Comparison of ENCODE assay signal across 14 cellular contexts in genomic region chr2:160473508-160474318, GRCh38. TPM values are rescaled to one million over a fixed set of nuclear protein-coding genes. Genes with fewer than 3 reads are reported as not detected.
A peak's percentile ranks its signal among the peaks of the same experiment; 100 is the strongest.
DNase-seq lines count a peak whose midpoint lies in the region; ATAC-seq, FAIRE-seq and TF ChIP-seq lines count a peak whose summit lies in the region.
"Had no signal": no experiment of that assay in that cellular context is flagged by ENCODE, and none has a peak within 500 bp of the region (broad histone marks: within the 10 kb centered on the region; RNA-seq: fewer than 3 reads in every experiment).

No MANE protein-coding gene starts in this region.

- intact Hi-C loops in HepG2 (cut with micrococcal nuclease; ENCODE audit: unreplicated experiment) (no loop called here), right lobe of liver (cut with DNase I) (no loop called here), uterus (cut with DNase I; ENCODE audit: low total_unique reads) (no loop called here)

- peaks cover 21% of the 10 kb centered on the region for H3K4me1 ChIP-seq in HepG2 (ENCODE audit: insufficient read depth, low read length)
- H3K4me1 ChIP-seq in right lobe of liver = peaks cover 0 to 5% (median 0%) of the 10 kb centered on the region in 4 donors
- peaks cover 52% of the 10 kb centered on the region for H3K4me1 ChIP-seq in hepatocyte (ENCODE audit: insufficient read depth)
- H3K4me1 ChIP-seq in uterus = no peaks in the 10 kb centered on the region
- H3K4me1 ChIP-seq: BE2C had no signal

- H3K27me3 ChIP-seq in HepG2 (ENCODE audit: control insufficient read depth in 1 of 2, insufficient read depth in 2 of 2, low read length in 2 of 2) = no peaks in the 10 kb centered on the region
- no peaks in the 10 kb centered on the region for H3K27me3 ChIP-seq in right lobe of liver
- H3K27me3 ChIP-seq in hepatocyte = no peaks in the 10 kb centered on the region
- H3K27me3 ChIP-seq in uterus = no peaks in the 10 kb centered on the region
- H3K27me3 ChIP-seq: BE2C, heart right ventricle had no signal

- peaks cover 6% of the 10 kb centered on the region for H3K36me3 Mint-ChIP-seq in activated CD4-positive, alpha-beta memory T cell treated with anti-CD3 and anti-CD28 coated beads, Interleukin-2, amount 10 ng/mL, durations not matched to agents 7 days and 5 days (ENCODE audit: low read depth)

- H3K27ac ChIP-seq in HepG2 (ENCODE audit: extremely low read length, insufficient read depth, low read length) (no peak overlapping the region), right lobe of liver (no peak overlapping the region), hepatocyte (peak overlapping the region; percentile 56), uterus (peak overlapping the region; percentile 56 to 66)

- H4K20me1 ChIP-seq in HepG2 (ENCODE audit: insufficient read depth, low read length) = peaks cover 34% of the 10 kb centered on the region; the same call in 1 of the 2 replicates
- H4K20me1 ChIP-seq in hepatocyte (ENCODE audit: insufficient read depth, poor library complexity, severe bottlenecking) = no peaks in the 10 kb centered on the region

- TF ChIP-seq EP300 in HepG2 (IDR thresholded peaks at IDR 0.05; ENCODE audit: low read depth in 2 of 2, low read length in 2 of 2) (no peak), HepG2 (CRISPR knock-in tag; IDR thresholded peaks at IDR 0.05; ENCODE audit: borderline replicate concordance) (no peak)

- H3K9me3 ChIP-seq in HepG2 (ENCODE audit: low read length) (no peaks in the 10 kb centered on the region), right lobe of liver (no peaks in the 10 kb centered on the region), hepatocyte (ENCODE audit: low read depth) (no peaks in the 10 kb centered on the region), uterus (no peaks in the 10 kb centered on the region)
- H3K9me3 ChIP-seq: BE2C, heart right ventricle, SK-N-SH had no signal

- no peaks in the 10 kb centered on the region for H3K9me3 Mint-ChIP-seq in activated CD4-positive, alpha-beta memory T cell treated with anti-CD3 and anti-CD28 coated beads, Interleukin-2, amount 10 ng/mL, durations not matched to agents 7 days and 5 days

- no peak overlapping the region for H3K4me2 ChIP-seq in HepG2 (ENCODE audit: low read depth, low read length)
- H3K4me2 ChIP-seq in hepatocyte = peak overlapping the region; percentile 43
- H3K4me2 ChIP-seq: SK-N-SH had no signal

- no peaks in the 10 kb centered on the region for H3K9me2 ChIP-seq in hepatocyte (replicated peaks; ENCODE audit: insufficient read depth)
- H3K9me2 ChIP-seq: SK-N-SH had no signal

- POLR2A ChIA-PET in HepG2 (lab: Yijun Ruan, JAX) = no interaction called here
- POLR2A ChIA-PET in activated CD4-positive, alpha-beta memory T cell treated with anti-CD3 and anti-CD28 coated beads, Interleukin-2, amount 10 ng/mL, durations not matched to agents 7 days and 5 days (lab: Charles Lee) = interaction anchor here (0.9 to 3.2 kb wide), 4 partner anchors 13 to 66 kb away, joined by 3 to 18 read pairs (median 4); partner anchors contain the start of gene RBMS1

- TF ChIP-seq POLR2A in HepG2 (IDR thresholded peaks at IDR 0.05; ENCODE audit: insufficient read depth in 1 of 2, low read depth in 2 of 2, low read length in 2 of 2) (no peak), right lobe of liver (IDR thresholded peaks at IDR 0.05) (no peak), uterus (IDR thresholded peaks at IDR 0.05) (no peak)

- TF ChIP-seq CTCF in HepG2 (CRISPR knock-in tag; IDR thresholded peaks at IDR 0.05) (no peak), right lobe of liver (IDR thresholded peaks at IDR 0.05) (no peak), hepatocyte (IDR thresholded peaks at IDR 0.05; ENCODE audit: poor library complexity) (no peak), uterus (IDR thresholded peaks at IDR 0.05) (no peak)

- CTCF ChIA-PET in HepG2 (lab: Yijun Ruan, JAX; ENCODE audit: low intra/inter-chr PET ratio, low total read pairs) = no interaction called here
- CTCF ChIA-PET in activated CD4-positive, alpha-beta memory T cell treated with anti-CD3 and anti-CD28 coated beads, Interleukin-2, amount 10 ng/mL, durations not matched to agents 7 days and 5 days (lab: Charles Lee) = no interaction called here

- peak overlapping the region; percentile 48 for H3K4me3 Mint-ChIP-seq in activated CD4-positive, alpha-beta memory T cell treated with anti-CD3 and anti-CD28 coated beads, Interleukin-2, amount 10 ng/mL, durations not matched to agents 7 days and 5 days

- H3K9ac ChIP-seq in HepG2 (ENCODE audit: insufficient read depth, low read depth, low read length) = no peak overlapping the region
- H3K9ac ChIP-seq: SK-N-SH had no signal

- H3K79me2 ChIP-seq in HepG2 (ENCODE audit: insufficient read depth, low read length) (peaks cover 79% of the 10 kb centered on the region), hepatocyte (peaks cover 91% of the 10 kb centered on the region)

- FAIRE-seq in HepG2 (lab: Jason Lieb, UNC) = no peak

- H3K4me3 ChIP-seq in HepG2 (replicated peaks in 1 of 3; ENCODE audit: insufficient read depth in 1 of 3, low read depth in 2 of 3, low read length in 3 of 3) (no peak overlapping the region), right lobe of liver (no peak overlapping the region), hepatocyte (no peak overlapping the region), uterus (no peak overlapping the region)
- H3K4me3 ChIP-seq: heart right ventricle, lung had no signal

- WGBS in HepG2 (ENCODE audit: low lambda C conversion rate) = 89% methylated on average over 2 of the region's 2 CpGs
- WGBS in right lobe of liver (ENCODE audit: insufficient coverage, low coverage, low lambda C conversion rate, missing lambda C conversion rate) = 55% methylated on average over 2 of the region's 2 CpGs
- WGBS in hepatocyte (ENCODE audit: low lambda C conversion rate, missing lambda C conversion rate) = 54% methylated on average over 2 of the region's 2 CpGs

- TSS peak; percentile 5 for BruUV-seq in HepG2 (replicated peaks; lab: Mats Ljungman, UMichigan)

- in situ Hi-C loops in HepG2 (cut with HindIII; ENCODE audit: extremely low pct_ligation_motif_present, low pct_unique_long_range_greater_than_20kb) = no loop called here

- no peaks in the 10 kb centered on the region for H3K27me3 Mint-ChIP-seq in activated CD4-positive, alpha-beta memory T cell treated with anti-CD3 and anti-CD28 coated beads, Interleukin-2, amount 10 ng/mL, durations not matched to agents 7 days and 5 days
- H3K27me3 Mint-ChIP-seq: progenitor cell of endocrine pancreas had no signal

- H3K36me3 ChIP-seq in HepG2 (replicated peaks in 1 of 2; ENCODE audit: control insufficient read depth in 1 of 2, insufficient read depth in 2 of 2, low read length in 2 of 2) (no peaks in the 10 kb centered on the region), right lobe of liver (no peaks in the 10 kb centered on the region), hepatocyte (replicated peaks; ENCODE audit: insufficient read depth, low read depth) (no peaks in the 10 kb centered on the region), uterus (no peaks in the 10 kb centered on the region)
- H3K36me3 ChIP-seq: BE2C, heart right ventricle had no signal

- H3K4me1 Mint-ChIP-seq in activated CD4-positive, alpha-beta memory T cell treated with anti-CD3 and anti-CD28 coated beads, Interleukin-2, amount 10 ng/mL, durations not matched to agents 7 days and 5 days = peaks cover 56% of the 10 kb centered on the region

- ATAC-seq in HepG2 (no peak), right lobe of liver (no peak), GM21367 (IDR thresholded peaks at IDR 0.05; ENCODE audit: unreplicated experiment) (no peak)
- ATAC-seq: heart right ventricle had no signal

- no peak for TF ChIP-seq RAD21 in HepG2 (CRISPR knock-in tag; IDR thresholded peaks at IDR 0.05)

- no peak for DNase-seq in HepG2 (ENCODE audit: low spot score)
- no peak for DNase-seq in right lobe of liver
- no peak for DNase-seq in activated CD4-positive, alpha-beta memory T cell treated with anti-CD3 and anti-CD28 coated beads, Interleukin-2, amount 10 ng/mL, durations not matched to agents 7 days and 5 days
- no peak for DNase-seq in hepatocyte (ENCODE audit: low spot score)
- no peak for DNase-seq in uterus
- DNase-seq in medulla oblongata (ENCODE audit: extremely low spot score) = no peak
- DNase-seq in CD1c-positive myeloid dendritic cell (ENCODE audit: extremely low spot score) = no peak
- DNase-seq: BE2C, heart right ventricle, KG1, SK-N-SH had no signal

- H3K27ac Mint-ChIP-seq in activated CD4-positive, alpha-beta memory T cell treated with anti-CD3 and anti-CD28 coated beads, Interleukin-2, amount 10 ng/mL, durations not matched to agents 7 days and 5 days = peak overlapping the region; percentile 70
- H3K27ac Mint-ChIP-seq: progenitor cell of endocrine pancreas had no signal

- H2AFZ ChIP-seq in HepG2 (ENCODE audit: low read length) = no peak overlapping the region
- H2AFZ ChIP-seq in hepatocyte = no peak overlapping the region

RNA-seq across cellular contexts. Expression of gene RBMS1, which starts 19.9 kb away (rescaled TPM):
- total RNA-seq in HepG2 (2016; rRNA removed; fragmentation: Illumina TruSeq; extraction: Trizol) (52.1 and 55.5 TPM in 2 replicates), right lobe of liver (10 to 100 TPM in 4 of 6 experiments, 1 to 10 TPM in 2; 8.5 to 21.4 (median 14.3) TPM), hepatocyte (87.9 and 94.6 TPM in 2 replicates), uterus (100 to 1,000 TPM in 2 of 4 donors, 10 to 100 TPM in 2; 30.5 to 149 (median 88.9) TPM)
- 4.1 and 5.2 TPM in 2 replicates for total RNA-seq in HepG2 (2016; cell fraction: cytosol; rRNA removed; fragmentation: Illumina TruSeq; extraction: Trizol; ENCODE audit: low read depth)
- total RNA-seq in HepG2 (2016; cell fraction: insoluble cytoplasmic fraction; rRNA removed; fragmentation: Illumina TruSeq; extraction: Trizol) = 51.6 and 52.5 TPM in 2 replicates
- total RNA-seq in HepG2 (2016; cell fraction: membrane; rRNA removed; fragmentation: Illumina TruSeq; extraction: Trizol) = 18.5 and 21.0 TPM in 2 replicates
- 44.0 and 59.0 TPM in 2 replicates for total RNA-seq in HepG2 (2016; cell fraction: nucleus; rRNA removed; fragmentation: Illumina TruSeq; extraction: Trizol)
- polyA plus RNA-seq in HepG2 (2011; rRNA removed) (82.9 and 110 TPM in 2 replicates), hepatocyte (103 and 138 TPM in 2 replicates)
- polyA plus RNA-seq in HepG2 (2011; cell fraction: cytosol; rRNA removed) = 71.0 and 80.7 TPM in 2 replicates
- 50.6 and 54.0 TPM in 2 replicates for polyA plus RNA-seq in HepG2 (2011; cell fraction: nucleus; rRNA removed)
- 70.0 and 92.2 TPM in 2 replicates for polyA plus RNA-seq in HepG2 (2012)
- polyA plus RNA-seq in HepG2 (2016; cell fraction: cytosol; fragmentation: Illumina TruSeq; extraction: Trizol; ENCODE audit: low read depth) = 2.6 and 2.7 TPM in 2 replicates
- polyA plus RNA-seq in HepG2 (2016; cell fraction: insoluble cytoplasmic fraction; fragmentation: Illumina TruSeq; extraction: Trizol; ENCODE audit: low read depth) = 51.8 and 60.2 TPM in 2 replicates
- 10.2 and 12.3 TPM in 2 replicates for polyA plus RNA-seq in HepG2 (2016; cell fraction: membrane; fragmentation: Illumina TruSeq; extraction: Trizol; ENCODE audit: low read depth)
- 43.3 and 48.9 TPM in 2 replicates for polyA plus RNA-seq in HepG2 (2016; cell fraction: nucleus; fragmentation: Illumina TruSeq; extraction: Trizol; ENCODE audit: insufficient read depth, low read depth)
- polyA minus RNA-seq in HepG2 (2011; rRNA and poly(A)+ RNA removed; ENCODE audit: low replicate concordance) = 28.8 and 93.8 TPM in 2 replicates
- polyA minus RNA-seq in HepG2 (2011; cell fraction: cytosol; rRNA and poly(A)+ RNA removed) = 56.0 and 61.6 TPM in 2 replicates
- 172 and 186 TPM in 2 replicates for polyA minus RNA-seq in HepG2 (2011; cell fraction: nucleus; rRNA and poly(A)+ RNA removed)
- 10 to 100 TPM; 65.5 to 67.5 TPM for total RNA-seq in activated CD4-positive, alpha-beta memory T cell treated with anti-CD3 and anti-CD28 coated beads, Interleukin-2, amount 10 ng/mL, durations not matched to agents 7 days and 5 days

Comparison
In these comparisons a context has a peak if more than half of its experiments do, and no peak if none do; other contexts are left out.
1. H3K27ac ChIP-seq: peak in hepatocyte (single experiment) and uterus (2 of 2); none in HepG2 (single experiment) and right lobe of liver (0 of 3).